Comparison of ENCODE assay signal across 33 cellular contexts in genomic region chr2:46193855-46194254, GRCh38.
"Had no signal": no experiment of that assay in that cellular context is flagged by ENCODE, and none has a peak within 500 bp of the region (broad histone marks: within the 10 kb centered on the region; RNA-seq: fewer than 3 reads in every experiment).

No MANE protein-coding gene starts in this region.

- H3K4me3 ChIP-seq: adrenal gland, body of pancreas, esophagus squamous epithelium, gastroesophageal sphincter had no signal

- H3K9me3 Mint-ChIP-seq: activated B cell treated with CpG ODN at 0.5 μM for 24 hours; activated CD8-positive, alpha-beta T cell treated with anti-CD3 and anti-CD28 coated beads for 36 hours; activated naive CD4-positive, alpha-beta T cell treated with anti-CD3 and anti-CD28 coated beads for 36 hours; activated naive CD4-positive, alpha-beta T cell treated with anti-CD3 and anti-CD28 coated beads, Interleukin-2, amount 50 U/mL, for 24 hours; activated naive CD8-positive, alpha-beta T cell treated with anti-CD3 and anti-CD28 coated beads for 36 hours; activated naive CD8-positive, alpha-beta T cell treated with anti-CD3 and anti-CD28 coated beads, Interleukin-2, amount 50 U/mL, for 24 hours; activated T-helper 1 cell treated with anti-CD3 and anti-CD28 coated beads, Interleukin-12 subunit alpha, Interleukin-12 subunit beta, Interleukin-2, Interleukin-4 antibody, amounts not matched to agents 30 ng/mL and 10 ng/mL and 1 ng/mL, durations not matched to agents 14 hours and 24 hours and 36 hours; activated T-helper 2 cell treated with anti-CD3 and anti-CD28 coated beads, Interferon-gamma antibody, Interleukin-2, Interleukin-4, amounts not matched to agents 10 μg/mL and 5 μg/mL and 100 μg/mL, durations not matched to agents 14 hours and 24 hours and 36 hours; effector memory CD8-positive, alpha-beta T cell; T-cell; T-helper 1 cell treated with Interleukin-12 subunit alpha and Interleukin-12 subunit beta and Interleukin-4 antibody, amounts not matched to agents 30 μg/mL and 1 μg/mL, for 36 hours had no signal

- H3K4me3 Mint-ChIP-seq: activated B cell treated with CpG ODN at 0.5 μM for 24 hours; activated CD8-positive, alpha-beta T cell treated with anti-CD3 and anti-CD28 coated beads for 36 hours; activated naive CD4-positive, alpha-beta T cell treated with anti-CD3 and anti-CD28 coated beads for 36 hours; activated naive CD4-positive, alpha-beta T cell treated with anti-CD3 and anti-CD28 coated beads, Interleukin-2, amount 50 U/mL, for 24 hours; activated naive CD8-positive, alpha-beta T cell treated with anti-CD3 and anti-CD28 coated beads for 36 hours; activated naive CD8-positive, alpha-beta T cell treated with anti-CD3 and anti-CD28 coated beads, Interleukin-2, amount 50 U/mL, for 24 hours; activated T-helper 1 cell treated with anti-CD3 and anti-CD28 coated beads, Interleukin-12 subunit alpha, Interleukin-12 subunit beta, Interleukin-2, Interleukin-4 antibody, amounts not matched to agents 30 ng/mL and 10 ng/mL and 1 ng/mL, durations not matched to agents 14 hours and 24 hours and 36 hours; effector memory CD8-positive, alpha-beta T cell; T-cell; T-helper 1 cell treated with Interleukin-12 subunit alpha and Interleukin-12 subunit beta and Interleukin-4 antibody, amounts not matched to agents 30 μg/mL and 1 μg/mL, for 36 hours had no signal

- H3K27me3 ChIP-seq: adrenal gland, body of pancreas, esophagus squamous epithelium, gastroesophageal sphincter had no signal

- H3K36me3 ChIP-seq: adrenal gland, esophagus squamous epithelium, gastroesophageal sphincter, WERI-Rb-1 had no signal

- H3K4me1 ChIP-seq: body of pancreas, gastroesophageal sphincter had no signal

- H3K27me3 Mint-ChIP-seq: activated B cell treated with CpG ODN at 0.5 μM for 24 hours; activated CD8-positive, alpha-beta T cell treated with anti-CD3 and anti-CD28 coated beads for 36 hours; activated naive CD4-positive, alpha-beta T cell treated with anti-CD3 and anti-CD28 coated beads, Interleukin-2, amount 50 U/mL, for 24 hours; activated naive CD8-positive, alpha-beta T cell treated with anti-CD3 and anti-CD28 coated beads for 36 hours; activated naive CD8-positive, alpha-beta T cell treated with anti-CD3 and anti-CD28 coated beads, Interleukin-2, amount 50 U/mL, for 24 hours; effector memory CD8-positive, alpha-beta T cell; T-cell had no signal

- ATAC-seq: activated CD4-positive, CD25-positive, alpha-beta regulatory T cell treated with anti-CD3 and anti-CD28 coated beads, Interleukin-2, amount 50 U/mL, for 24 hours; activated CD8-positive, alpha-beta T cell treated with anti-CD3 and anti-CD28 coated beads for 36 hours; activated naive CD8-positive, alpha-beta T cell treated with anti-CD3 and anti-CD28 coated beads, Interleukin-2, amount 50 U/mL, for 24 hours; body of pancreas; effector memory CD8-positive, alpha-beta T cell; gastroesophageal sphincter; T-cell had no signal

- H3K27ac ChIP-seq: adrenal gland, body of pancreas, esophagus squamous epithelium, gastroesophageal sphincter, WERI-Rb-1 had no signal

- DNase-seq: activated B cell treated with CpG ODN at 0.5 μM for 24 hours; activated CD4-positive, alpha-beta T cell treated with anti-CD3 and anti-CD28 coated beads for 48 hours; activated CD4-positive, alpha-beta T cell treated with anti-CD3 and anti-CD28 coated beads, Interleukin-2, amount 50 U/mL, for 1 hour; activated CD4-positive, alpha-beta T cell treated with anti-CD3 and anti-CD28 coated beads, Interleukin-2, amount 50 U/mL, for 48 hours; activated CD8-positive, alpha-beta memory T cell treated with anti-CD3 and anti-CD28 coated beads, Interleukin-2, amount 50 U/mL, for 4 hours; activated CD8-positive, alpha-beta T cell treated with anti-CD3 and anti-CD28 coated beads for 36 hours; activated effector memory CD4-positive, alpha-beta T cell treated with anti-CD3 and anti-CD28 coated beads, Interleukin-2, amount 50 U/mL, for 16 hours; activated naive CD4-positive, alpha-beta T cell treated with anti-CD3 and anti-CD28 coated beads for 36 hours; activated naive CD8-positive, alpha-beta T cell treated with anti-CD3 and anti-CD28 coated beads for 36 hours; activated naive CD8-positive, alpha-beta T cell treated with anti-CD3 and anti-CD28 coated beads, Interleukin-2, amount 50 U/mL, for 24 hours; activated T-cell treated with anti-CD3 and anti-CD28 coated beads, Interleukin-2, amount 50 U/mL, for 1 hour; activated T-cell treated with anti-CD3 and anti-CD28 coated beads, Interleukin-2, amount 50 U/mL, for 48 hours; adrenal gland; amygdala; aorta; body of pancreas; caudate nucleus; cortex of kidney; dermis blood vessel endothelial cell; effector CD4-positive, alpha-beta T cell; effector memory CD8-positive, alpha-beta T cell; erythroblast; esophagus squamous epithelium; foreskin melanocyte; T-cell; T-helper 9 cell; WERI-Rb-1 had no signal

- H3K36me3 Mint-ChIP-seq: activated naive CD4-positive, alpha-beta T cell treated with anti-CD3 and anti-CD28 coated beads, Interleukin-2, amount 50 U/mL, for 24 hours; activated naive CD8-positive, alpha-beta T cell treated with anti-CD3 and anti-CD28 coated beads for 36 hours; T-cell had no signal

- H3K9me3 ChIP-seq: adrenal gland, body of pancreas, esophagus squamous epithelium, gastroesophageal sphincter had no signal

- H3K4me1 Mint-ChIP-seq: activated B cell treated with CpG ODN at 0.5 μM for 24 hours had no signal

- H3K27ac Mint-ChIP-seq: activated B cell treated with CpG ODN at 0.5 μM for 24 hours; activated CD8-positive, alpha-beta T cell treated with anti-CD3 and anti-CD28 coated beads for 36 hours; activated naive CD4-positive, alpha-beta T cell treated with anti-CD3 and anti-CD28 coated beads for 36 hours; activated naive CD8-positive, alpha-beta T cell treated with anti-CD3 and anti-CD28 coated beads for 36 hours; activated naive CD8-positive, alpha-beta T cell treated with anti-CD3 and anti-CD28 coated beads, Interleukin-2, amount 50 U/mL, for 24 hours; activated T-helper 1 cell treated with anti-CD3 and anti-CD28 coated beads, Interleukin-12 subunit alpha, Interleukin-12 subunit beta, Interleukin-2, Interleukin-4 antibody, amounts not matched to agents 30 ng/mL and 10 ng/mL and 1 ng/mL, durations not matched to agents 14 hours and 24 hours and 36 hours; activated T-helper 2 cell treated with anti-CD3 and anti-CD28 coated beads, Interferon-gamma antibody, Interleukin-2, Interleukin-4, amounts not matched to agents 10 μg/mL and 5 μg/mL and 100 μg/mL, durations not matched to agents 14 hours and 24 hours and 36 hours; effector memory CD8-positive, alpha-beta T cell; T-cell; T-helper 1 cell treated with Interleukin-12 subunit alpha and Interleukin-12 subunit beta and Interleukin-4 antibody, amounts not matched to agents 30 μg/mL and 1 μg/mL, for 36 hours had no signal
